ENCODE assay signal across 8 cellular contexts in genomic region chrX:55057691-55058249, GRCh38. TPM values are rescaled to one million over a fixed set of nuclear protein-coding genes. Genes with fewer than 3 reads are reported as not detected.
DNase-seq lines count a peak whose midpoint lies in the region; ATAC-seq and TF ChIP-seq lines count a peak whose summit lies in the region.

No MANE protein-coding gene starts in this region.

- H3K4me3 Mint-ChIP-seq in Calu3 (ENCODE audit: low read depth, unreplicated experiment) (no peak overlapping the region), nephron progenitor cell (peak overlapping the region; percentile 27)

- DNase-seq in Calu3: peak; percentile 22
- peak; percentile 0 for DNase-seq in NCI-H128 (lab: John Stamatoyannopoulos, UW; ENCODE audit: unreplicated experiment)
- peak; percentile 25 for DNase-seq in activated CD4-positive, alpha-beta T cell treated with anti-CD3 and anti-CD28 coated beads, Interleukin-2, amount 50 U/mL, for 1 hour
- no peak for DNase-seq in esophagus squamous epithelium (lab: John Stamatoyannopoulos, UW)
- peak; percentile 22 for DNase-seq in nephron progenitor cell
- DNase-seq in OCI-M2 (lab: John Stamatoyannopoulos, UW; ENCODE audit: unreplicated experiment): no peak

- WGBS in esophagus squamous epithelium, 2 donors: 18 to 26% methylated on average over 5 of the region's 5 CpGs

- no peaks in the 10 kb centered on the region for H3K9me3 ChIP-seq in esophagus squamous epithelium

- no peaks in the 10 kb centered on the region for H3K36me3 ChIP-seq in esophagus squamous epithelium

- H3K9me3 Mint-ChIP-seq in Calu3 (ENCODE audit: low read depth, unreplicated experiment): no peaks in the 10 kb centered on the region
- peaks cover 36% of the 10 kb centered on the region for H3K9me3 Mint-ChIP-seq in nephron progenitor cell

- CTCF ChIA-PET in Calu3 (lab: Charles Lee): interaction anchor here (1.0 to 1.2 kb wide), 3 partner anchors 57 to 418 kb away, joined by 3 to 4 read pairs (median 4); partner anchors contain the start of gene APEX2

- H3K27ac ChIP-seq in esophagus squamous epithelium: no peak overlapping the region

- intact Hi-C loops in Calu3 (cut with micrococcal nuclease; ENCODE audit: unreplicated experiment) (loop anchor here (1.0 to 5.0 kb wide), 3 partner anchors 166 to 810 kb away; no protein-coding TSS in a partner anchor), esophagus squamous epithelium (cut with DNase I) (loop anchor here (10.0 kb wide), 1 partner anchor 163 kb away; no protein-coding TSS in a partner anchor)

- H3K27ac Mint-ChIP-seq in Calu3 (ENCODE audit: unreplicated experiment): no peak overlapping the region
- no peak overlapping the region for H3K27ac Mint-ChIP-seq in nephron progenitor cell

- BruUV-seq in Calu3 (replicated peaks; lab: Mats Ljungman, UMichigan): no TSS peak

- H3K36me3 Mint-ChIP-seq in Calu3 (ENCODE audit: insufficient read depth, unreplicated experiment): no peaks in the 10 kb centered on the region
- no peaks in the 10 kb centered on the region for H3K36me3 Mint-ChIP-seq in nephron progenitor cell (ENCODE audit: low read depth)

- H3K4me3 ChIP-seq in esophagus squamous epithelium: peak overlapping the region in 2 of 4 donors; percentile 6 to 14

- no peaks in the 10 kb centered on the region for H3K4me1 ChIP-seq in esophagus squamous epithelium

- H3K27me3 Mint-ChIP-seq in Calu3 (ENCODE audit: unreplicated experiment): no peaks in the 10 kb centered on the region
- H3K27me3 Mint-ChIP-seq in nephron progenitor cell (ENCODE audit: low read depth, poor library complexity): peaks cover 7% of the 10 kb centered on the region

- TF ChIP-seq POLR2A in esophagus squamous epithelium (IDR thresholded peaks at IDR 0.05): no peak

- TF ChIP-seq CTCF in Calu3 (IDR thresholded peaks at IDR 0.05; ENCODE audit: unreplicated experiment) (peak; percentile 65), esophagus squamous epithelium (IDR thresholded peaks at IDR 0.05) (peak; percentile 43 to 76 (median 62)), nephron progenitor cell (IDR thresholded peaks at IDR 0.05) (peak; percentile 70)

- H3K4me1 Mint-ChIP-seq in Calu3 (ENCODE audit: low read depth, unreplicated experiment): peaks cover 8% of the 10 kb centered on the region
- H3K4me1 Mint-ChIP-seq in nephron progenitor cell: peaks cover 11% of the 10 kb centered on the region

- ATAC-seq in GM18868 (IDR thresholded peaks at IDR 0.05; ENCODE audit: unreplicated experiment) (peak; percentile 70), GM21737 (IDR thresholded peaks at IDR 0.05; ENCODE audit: unreplicated experiment) (no peak)

- no peaks in the 10 kb centered on the region for H3K27me3 ChIP-seq in esophagus squamous epithelium

RNA-seq across cellular contexts. Expression of gene PAGE2B, which starts 17.1 kb away (rescaled TPM):
- not detected in 2 replicates for total RNA-seq in Calu3 (2022)
- not detected for total RNA-seq in esophagus squamous epithelium

RNA-seq across cellular contexts. Expression of gene ALAS2, which starts 27.0 kb away (rescaled TPM):
- not detected in 2 replicates for total RNA-seq in Calu3 (2022)
- total RNA-seq in esophagus squamous epithelium: not detected

RNA-seq across cellular contexts. Expression of gene PAGE2, which starts 31.0 kb away (rescaled TPM):
- total RNA-seq in Calu3 (2022) (not detected in 2 replicates), esophagus squamous epithelium (not detected)

RNA-seq across cellular contexts. Expression of gene APEX2, which starts 57.6 kb away (rescaled TPM):
- 28.7 and 32.4 TPM in 2 replicates for total RNA-seq in Calu3 (2022)
- 10 to 100 TPM; 11.4 to 16.7 (median 13.5) TPM for total RNA-seq in esophagus squamous epithelium

Comparison
In these comparisons a context has a peak if more than half of its experiments do, and no peak if none do; other contexts are left out.
1. DNase-seq: peak in Calu3 (single experiment), NCI-H128 (single experiment), activated CD4-positive, alpha-beta T cell treated with anti-CD3 and anti-CD28 coated beads, Interleukin-2, amount 50 U/mL, for 1 hour (single experiment) and nephron progenitor cell (single experiment); none in esophagus squamous epithelium (single experiment) and OCI-M2 (single experiment).
2. Peak in every context shown above with its lines, with median percentiles within 50 percentile points of each other: CTCF ChIP-seq.